9 cellular contexts compared by ENCODE assay signal in the genomic region with DNA sequence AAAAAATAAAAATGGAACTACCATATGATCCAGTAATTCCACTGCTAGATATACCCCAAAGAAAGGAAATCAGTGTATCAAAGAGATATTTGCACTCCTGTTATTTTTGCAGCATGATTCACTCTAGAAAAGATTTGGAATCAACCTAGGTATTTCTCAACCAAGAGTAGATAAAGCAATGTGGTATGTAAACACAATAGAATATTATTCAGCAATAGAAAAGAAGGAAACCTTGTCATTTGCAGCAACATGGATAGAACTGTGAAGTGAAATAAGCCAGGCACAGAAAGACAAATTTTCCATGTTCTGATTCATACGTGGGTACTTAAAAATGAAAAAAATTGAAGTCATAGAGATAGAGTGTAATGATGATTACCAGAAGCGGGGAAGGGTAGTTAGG.
"Had no signal": no experiment of that assay in that cellular context is flagged by ENCODE, and none has a peak within 500 bp of the region (broad histone marks: within the 10 kb centered on the region; RNA-seq: fewer than 3 reads in every experiment).

No MANE protein-coding gene starts in this region.

- H3K4me3 Mint-ChIP-seq: HFFc6 had no signal

- H3K36me3 ChIP-seq: HAP-1 had no signal

- H3K9ac ChIP-seq: GM23248 had no signal

- H3K27ac ChIP-seq: GM23248 had no signal

- ATAC-seq: HCT116, K562 had no signal

- H2AFZ ChIP-seq: GM23248 had no signal

- H3K4me1 ChIP-seq: HAP-1 had no signal

- DNase-seq: GM23248, GOT3, H7, HFFc6, IMR-90 had no signal

- FAIRE-seq: HTR-8/SVneo, K562 had no signal

- H3K9me3 ChIP-seq: HAP-1 had no signal

- H3K27ac Mint-ChIP-seq: HFFc6 had no signal

- H3K4me3 ChIP-seq: GM23248, HAP-1, K562 had no signal
